25 cellular contexts compared by ENCODE assay signal in genomic region chr3:24123596-24123995, GRCh38.
DNase-seq lines count a peak whose midpoint lies in the region; ATAC-seq, FAIRE-seq and TF ChIP-seq lines count a peak whose summit lies in the region.
"Had no signal": no experiment of that assay in that cellular context is flagged by ENCODE, and none has a peak within 500 bp of the region (broad histone marks: within the 10 kb centered on the region; RNA-seq: fewer than 3 reads in every experiment).

No MANE protein-coding gene starts in this region.

- no peak for FAIRE-seq in GM12891 (lab: Jason Lieb, UNC)
- FAIRE-seq: bronchial epithelial cell, frontal cortex, HepG2 had no signal

- DNase-seq in ACHN (peak; percentile 29), HT1080 (ENCODE audit: low read depth) (peak; percentile 66), astrocyte of the spinal cord (ENCODE audit: low read depth, low spot score) (peak; percentile 60), kidney tubule cell (ENCODE audit: low spot score) (peak; percentile 35), GM12891 (ENCODE audit: insufficient read length, low spot score) (no peak), mesothelial cell of epicardium (ENCODE audit: low spot score in 2 of 2, unreplicated experiment in 2 of 2) (no peak)
- DNase-seq: activated CD4-positive, alpha-beta T cell treated with anti-CD3 and anti-CD28 coated beads for 1 hour; activated gamma-delta T cell; effector memory CD4-positive, alpha-beta T cell; natural killer cell; NCI-H2029; NCI-H524 treated with DMSO at 0.1 percent for 48 hours; SJCRH30; stimulated activated CD4-positive, alpha-beta T cell treated with anti-CD3 and anti-CD28 coated beads, Interleukin-12 subunit alpha, Interleukin-12 subunit beta, amount 100 ng/mL, for 4 hours; stimulated activated naive CD4-positive, alpha-beta T cell treated with Interleukin-2 at 50 U/mL for 16 hours; uterus had no signal

- H3K36me3 Mint-ChIP-seq in mesothelial cell of epicardium = no peaks in the 10 kb centered on the region
- H3K36me3 Mint-ChIP-seq: natural killer cell had no signal

- ATAC-seq in GM18517 (IDR thresholded peaks at IDR 0.05; ENCODE audit: unreplicated experiment) (no peak), GM21825 (IDR thresholded peaks at IDR 0.05; ENCODE audit: unreplicated experiment) (no peak)
- ATAC-seq: HCT116, HepG2, natural killer cell had no signal

- no peak for TF ChIP-seq CTCF in astrocyte of the spinal cord (IDR thresholded peaks at IDR 0.05; ENCODE audit: low read depth, low read length)
- TF ChIP-seq CTCF in mesothelial cell of epicardium (IDR thresholded peaks at IDR 0.05; ENCODE audit: unreplicated experiment) = no peak

- H3K4me1 Mint-ChIP-seq in mesothelial cell of epicardium = peaks cover 14% of the 10 kb centered on the region
- H3K4me1 Mint-ChIP-seq: natural killer cell had no signal

- H3K4me3 ChIP-seq in astrocyte of the spinal cord (ENCODE audit: low read depth, low read length) = no peak overlapping the region
- H3K4me3 ChIP-seq: lung, SJCRH30, uterus had no signal

- H3K9me3 Mint-ChIP-seq in mesothelial cell of epicardium = no peaks in the 10 kb centered on the region
- H3K9me3 Mint-ChIP-seq: natural killer cell; T-helper 2 cell treated with Interferon-gamma antibody and Interleukin-4, amounts not matched to agents 5 μg/mL and 100 μg/mL, for 36 hours had no signal

- no peak overlapping the region for H3K4me3 Mint-ChIP-seq in mesothelial cell of epicardium
- H3K4me3 Mint-ChIP-seq: natural killer cell; T-helper 2 cell treated with Interferon-gamma antibody and Interleukin-4, amounts not matched to agents 5 μg/mL and 100 μg/mL, for 36 hours had no signal

- TF ChIP-seq POLR2A in GM12891 (IDR thresholded peaks at IDR 0.05; ENCODE audit: low read depth, low read length) = no peak

- H3K27ac Mint-ChIP-seq in mesothelial cell of epicardium = no peak overlapping the region
- H3K27ac Mint-ChIP-seq: natural killer cell; progenitor cell of endocrine pancreas; T-helper 2 cell treated with Interferon-gamma antibody and Interleukin-4, amounts not matched to agents 5 μg/mL and 100 μg/mL, for 36 hours had no signal

- no peaks in the 10 kb centered on the region for H3K27me3 Mint-ChIP-seq in mesothelial cell of epicardium (ENCODE audit: low read depth)
- H3K27me3 Mint-ChIP-seq: progenitor cell of endocrine pancreas had no signal

- in situ Hi-C loops in ACHN (cut with HindIII; ENCODE audit: low pct_ligation_motif_present, low pct_unique_long_range_greater_than_20kb, low sequenced_read_pairs) = no loop called here
- in situ Hi-C loops in astrocyte of the spinal cord (cut with HindIII; ENCODE audit: low sequenced_read_pairs) = no loop called here

TF ChIP-seq in GM12891, 5 proteins besides CTCF, POLR2A, EP300 and RAD21:
- TF ChIP-seq SPI1 (IDR thresholded peaks at IDR 0.05; ENCODE audit: low read depth, low read length) (no peak), TAF1 (IDR thresholded peaks at IDR 0.05; ENCODE audit: low read depth, low read length) (no peak), PAX5 (IDR thresholded peaks at IDR 0.05; ENCODE audit: insufficient read depth, low read length, severe bottlenecking) (no peak), POU2F2 (IDR thresholded peaks at IDR 0.05; ENCODE audit: low read depth, low read length) (no peak), POLR2AphosphoS5 (IDR thresholded peaks at IDR 0.05; ENCODE audit: low read depth, low read length) (no peak)

Comparison
In these comparisons a context has a peak if more than half of its experiments do, and no peak if none do; other contexts are left out.
1. DNase-seq: peak in ACHN (single experiment), HT1080 (single experiment), astrocyte of the spinal cord (single experiment) and kidney tubule cell (single experiment); none in GM12891 (single experiment) and mesothelial cell of epicardium (0 of 2).